Comparison of ENCODE assay signal across 17 cellular contexts in the genomic region with DNA sequence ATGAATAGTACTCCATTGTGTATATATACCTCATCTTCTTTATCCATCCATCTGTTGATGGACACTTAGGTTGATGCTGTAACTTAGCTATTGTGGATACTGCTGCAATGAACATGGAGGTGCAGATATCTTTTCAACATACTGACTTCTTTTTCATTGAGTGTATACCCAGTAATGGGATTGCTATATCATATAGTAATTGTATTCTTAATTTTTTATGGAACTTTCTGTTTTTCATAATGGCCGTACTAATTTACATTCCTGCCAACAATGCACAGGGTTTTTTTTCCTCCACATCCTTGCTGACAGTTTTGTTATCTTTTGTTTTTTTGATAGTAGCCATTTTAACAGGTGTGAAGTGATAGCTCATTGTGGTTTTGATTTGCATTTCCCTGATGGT. TPM values are rescaled to one million over a fixed set of nuclear protein-coding genes. Genes with fewer than 3 reads are reported as not detected.
DNase-seq lines count a peak whose midpoint lies in the region; ATAC-seq, FAIRE-seq and TF ChIP-seq lines count a peak whose summit lies in the region.
"Had no signal": no experiment of that assay in that cellular context is flagged by ENCODE, and none has a peak within 500 bp of the region (broad histone marks: within the 10 kb centered on the region; RNA-seq: fewer than 3 reads in every experiment).

No MANE protein-coding gene starts in this region.

- no peak for ATAC-seq in activated CD8-positive, alpha-beta T cell treated with anti-CD3 and anti-CD28 coated beads, Interleukin-2, amount 10 ng/mL, durations not matched to agents 7 days and 5 days
- no peak for ATAC-seq in HG03039 (IDR thresholded peaks at IDR 0.05; ENCODE audit: unreplicated experiment)
- ATAC-seq: PC-3 had no signal

- H2AFZ ChIP-seq in Loucy (ENCODE audit: low read length) (0 out of 2 replicates have a peak overlapping the region, but pooled peaks have one; percentile 29), astrocyte (ENCODE audit: low read depth, low read length) (no peak overlapping the region), mesenchymal stem cell (ENCODE audit: low read depth, low read length) (no peak overlapping the region)

- no peaks in the 10 kb centered on the region for H3F3A ChIP-seq in Loucy (ENCODE audit: low read depth)

- WGBS in mesenchymal stem cell: no CpG with 5 or more reads among the region's 1 CpG

- no peak overlapping the region for H2AK5ac ChIP-seq in mesenchymal stem cell (ENCODE audit: low read length, severe bottlenecking)

- H3K9me3 ChIP-seq in Loucy (ENCODE audit: insufficient read depth, low read depth, low read length) (no peaks in the 10 kb centered on the region), astrocyte (ENCODE audit: insufficient read depth, low read depth, low read length) (no peaks in the 10 kb centered on the region), mesenchymal stem cell (ENCODE audit: control insufficient read depth, low read length) (no peaks in the 10 kb centered on the region), uterus (no peaks in the 10 kb centered on the region)

- peak overlapping the region; percentile 16 for H3K27ac Mint-ChIP-seq in astrocyte (ENCODE audit: unreplicated experiment)
- H3K27ac Mint-ChIP-seq in activated CD8-positive, alpha-beta T cell treated with anti-CD3 and anti-CD28 coated beads, Interleukin-2, amount 10 ng/mL, durations not matched to agents 7 days and 5 days: no peak overlapping the region

- no peak overlapping the region for H3K18ac ChIP-seq in mesenchymal stem cell (ENCODE audit: low read depth in 1 of 2, low read length in 2 of 2)

- no peak overlapping the region for H2BK120ac ChIP-seq in mesenchymal stem cell (ENCODE audit: low read depth, low read length)

- peak; percentile 27 for DNase-seq in astrocyte (ENCODE audit: low read depth)
- DNase-seq in mesenchymal stem cell: no peak
- no peak for DNase-seq in uterus
- no peak for DNase-seq in midbrain (lab: John Stamatoyannopoulos, UW)
- DNase-seq in activated CD8-positive, alpha-beta T cell treated with anti-CD3 and anti-CD28 coated beads, Interleukin-2, amount 10 ng/mL, durations not matched to agents 7 days and 5 days: no peak
- DNase-seq: AML-193; COR-L47; DMS153; NCI-H1105 treated with DMSO at 0.1 percent for 48 hours; NCI-H187; NCI-H2171; NCI-H446; NCI-H69; NK-92 treated with Interleukin-12 subunit alpha and Interleukin-12 subunit beta, amount 100 ng/mL, for 24 hours; PC-3 had no signal

- no peak overlapping the region for H4K8ac ChIP-seq in mesenchymal stem cell (ENCODE audit: low read length)

- H3K4me3 ChIP-seq in Loucy (ENCODE audit: low read length, poor library complexity, severe bottlenecking): no peak overlapping the region
- no peak overlapping the region for H3K4me3 ChIP-seq in astrocyte (ENCODE audit: insufficient read depth, low read depth, low read length)
- no peak overlapping the region for H3K4me3 ChIP-seq in mesenchymal stem cell (ENCODE audit: insufficient read depth in 1 of 2, low read depth in 1 of 2, low read length in 2 of 2)
- H3K4me3 ChIP-seq in uterus: no peak overlapping the region

- H3K79me2 ChIP-seq in Loucy (ENCODE audit: insufficient read depth, low read length) (no peaks in the 10 kb centered on the region), astrocyte (ENCODE audit: insufficient read depth, low read length) (peaks cover 23% of the 10 kb centered on the region)

- no peaks in the 10 kb centered on the region for H4K20me1 ChIP-seq in Loucy (ENCODE audit: insufficient read depth, low read length, poor library complexity, severe bottlenecking)
- peaks cover 40% of the 10 kb centered on the region for H4K20me1 ChIP-seq in astrocyte (ENCODE audit: insufficient read depth, low read length)

- H3K79me1 ChIP-seq in mesenchymal stem cell (replicated peaks; ENCODE audit: low read length, poor library complexity, severe bottlenecking): no peaks in the 10 kb centered on the region

- no peaks in the 10 kb centered on the region for H3K27me3 ChIP-seq in Loucy (ENCODE audit: insufficient read depth, low read length, poor library complexity, severe bottlenecking)
- H3K27me3 ChIP-seq in astrocyte (ENCODE audit: insufficient read depth, low read length): no peaks in the 10 kb centered on the region
- no peaks in the 10 kb centered on the region for H3K27me3 ChIP-seq in mesenchymal stem cell (ENCODE audit: control insufficient read depth in 1 of 2, insufficient read depth in 1 of 2, low read length in 2 of 2)
- H3K27me3 ChIP-seq in uterus: no peaks in the 10 kb centered on the region

- TF ChIP-seq CTCF in Loucy (conservative IDR thresholded peaks at IDR 0.05; ENCODE audit: low read length) (no peak), astrocyte (IDR thresholded peaks at IDR 0.05; ENCODE audit: insufficient read depth, low read depth, low read length) (no peak), uterus (IDR thresholded peaks at IDR 0.05) (no peak)

- no peak overlapping the region for H4K91ac ChIP-seq in mesenchymal stem cell (ENCODE audit: low read length)

- no peaks in the 10 kb centered on the region for H3K36me3 ChIP-seq in Loucy (ENCODE audit: insufficient read depth, low read length)
- peaks cover 9% of the 10 kb centered on the region for H3K36me3 ChIP-seq in astrocyte (ENCODE audit: insufficient read depth, low read length)
- H3K36me3 ChIP-seq in mesenchymal stem cell (ENCODE audit: control insufficient read depth in 1 of 2, insufficient read depth in 2 of 2, low read depth in 1 of 2, low read length in 2 of 2): peaks cover 0 to 15% of the 10 kb centered on the region in 2 experiments
- H3K36me3 ChIP-seq in uterus: no peaks in the 10 kb centered on the region

- intact Hi-C loops in uterus (cut with DNase I; ENCODE audit: low total_unique reads): no loop called here

- H3K9ac ChIP-seq in Loucy (ENCODE audit: low read depth, low read length, poor library complexity, severe bottlenecking) (no peak overlapping the region), astrocyte (ENCODE audit: low read length) (peak overlapping the region; percentile 98), mesenchymal stem cell (ENCODE audit: low read length) (peak overlapping the region; percentile 93)

- H2BK5ac ChIP-seq in mesenchymal stem cell (ENCODE audit: low read depth, low read length, poor library complexity, severe bottlenecking): no peak overlapping the region

- no peak overlapping the region for H3K23ac ChIP-seq in mesenchymal stem cell (ENCODE audit: low read length in 2 of 2)

- no peak overlapping the region for H3K14ac ChIP-seq in mesenchymal stem cell (ENCODE audit: low read length in 2 of 2)

- FAIRE-seq in astrocyte (lab: Jason Lieb, UNC): no peak

- no peak overlapping the region for H3K4ac ChIP-seq in mesenchymal stem cell (ENCODE audit: low read depth in 1 of 2, low read length in 2 of 2)

- peak overlapping the region; percentile 81 for H3K4me3 Mint-ChIP-seq in astrocyte (ENCODE audit: unreplicated experiment)
- H3K4me3 Mint-ChIP-seq in activated CD8-positive, alpha-beta T cell treated with anti-CD3 and anti-CD28 coated beads, Interleukin-2, amount 10 ng/mL, durations not matched to agents 7 days and 5 days: no peak overlapping the region

- peak overlapping the region; percentile 33 for H3K27ac ChIP-seq in astrocyte (ENCODE audit: low read depth, low read length)
- H3K27ac ChIP-seq in mesenchymal stem cell (ENCODE audit: low read length, poor library complexity, severe bottlenecking): peak overlapping the region; percentile 66
- peak overlapping the region; percentile 99 for H3K27ac ChIP-seq in uterus

- H3K9me2 ChIP-seq in Loucy (replicated peaks; ENCODE audit: low read depth, low read length): no peaks in the 10 kb centered on the region

- H3K36me3 Mint-ChIP-seq in astrocyte (ENCODE audit: low read depth, unreplicated experiment): peaks cover 13% of the 10 kb centered on the region
- no peaks in the 10 kb centered on the region for H3K36me3 Mint-ChIP-seq in activated CD8-positive, alpha-beta T cell treated with anti-CD3 and anti-CD28 coated beads, Interleukin-2, amount 10 ng/mL, durations not matched to agents 7 days and 5 days (ENCODE audit: low read depth)

- no peaks in the 10 kb centered on the region for H3K27me3 Mint-ChIP-seq in astrocyte (ENCODE audit: low read depth, unreplicated experiment)
- peaks cover 36% of the 10 kb centered on the region for H3K27me3 Mint-ChIP-seq in activated CD8-positive, alpha-beta T cell treated with anti-CD3 and anti-CD28 coated beads, Interleukin-2, amount 10 ng/mL, durations not matched to agents 7 days and 5 days (ENCODE audit: low read depth)

- POLR2A ChIA-PET in activated CD8-positive, alpha-beta T cell treated with anti-CD3 and anti-CD28 coated beads, Interleukin-2, amount 10 ng/mL, durations not matched to agents 7 days and 5 days (lab: Charles Lee): no interaction called here

- no peak overlapping the region for H2BK12ac ChIP-seq in mesenchymal stem cell (ENCODE audit: low read length in 2 of 2)

- H3K4me1 ChIP-seq in Loucy (ENCODE audit: insufficient read depth, low read length, poor library complexity, severe bottlenecking): no peaks in the 10 kb centered on the region
- H3K4me1 ChIP-seq in astrocyte (ENCODE audit: insufficient read depth, low read length): no peaks in the 10 kb centered on the region
- H3K4me1 ChIP-seq in mesenchymal stem cell (ENCODE audit: control insufficient read depth, insufficient read depth, low read depth, low read length): no peaks in the 10 kb centered on the region
- H3K4me1 ChIP-seq in uterus: no peaks in the 10 kb centered on the region

- no peak overlapping the region for H3K4me2 ChIP-seq in Loucy (ENCODE audit: low read depth, low read length, poor library complexity, severe bottlenecking)
- H3K4me2 ChIP-seq in astrocyte (ENCODE audit: low read length): peak overlapping the region; percentile 86
- H3K4me2 ChIP-seq in mesenchymal stem cell (ENCODE audit: low read length, poor library complexity, severe bottlenecking): no peak overlapping the region

- peaks cover 10% of the 10 kb centered on the region for H3K4me1 Mint-ChIP-seq in astrocyte (ENCODE audit: low read depth, unreplicated experiment)
- peaks cover 6% of the 10 kb centered on the region for H3K4me1 Mint-ChIP-seq in activated CD8-positive, alpha-beta T cell treated with anti-CD3 and anti-CD28 coated beads, Interleukin-2, amount 10 ng/mL, durations not matched to agents 7 days and 5 days (ENCODE audit: low read depth)

- CTCF ChIA-PET in activated CD8-positive, alpha-beta T cell treated with anti-CD3 and anti-CD28 coated beads, Interleukin-2, amount 10 ng/mL, durations not matched to agents 7 days and 5 days (lab: Charles Lee): interaction anchor here (1.0 kb wide), 1 partner anchor 334 kb away, joined by 3 read pairs; no protein-coding TSS in a partner anchor

- no peak overlapping the region for H2BK15ac ChIP-seq in mesenchymal stem cell (ENCODE audit: low read depth, poor library complexity, severe bottlenecking)

- H3K9me3 Mint-ChIP-seq in astrocyte (ENCODE audit: unreplicated experiment): no peaks in the 10 kb centered on the region
- H3K9me3 Mint-ChIP-seq in activated CD8-positive, alpha-beta T cell treated with anti-CD3 and anti-CD28 coated beads, Interleukin-2, amount 10 ng/mL, durations not matched to agents 7 days and 5 days (ENCODE audit: insufficient read depth): no peaks in the 10 kb centered on the region

- no peak for TF ChIP-seq POLR2A in uterus (IDR thresholded peaks at IDR 0.05)

RNA-seq across cellular contexts. Expression of a gene that starts 5.2 kb away (rescaled TPM):
- total RNA-seq in astrocyte (1,138 and 1,253 TPM in 2 replicates), uterus (100 to 1,000 TPM; 104 to 254 (median 202) TPM)
- 252 TPM for polyA plus RNA-seq in mesenchymal stem cell (2013, experiment 1 of 2)
- 259 TPM for polyA plus RNA-seq in mesenchymal stem cell (2013, experiment 2 of 2)
- total RNA-seq in activated CD8-positive, alpha-beta T cell treated with anti-CD3 and anti-CD28 coated beads, Interleukin-2, amount 10 ng/mL, durations not matched to agents 7 days and 5 days: not detected

Comparison
In these comparisons a context has a peak if more than half of its experiments do, and no peak if none do; other contexts are left out.
1. H3K27ac ChIP-seq: peak in every context shown above with its lines; median percentile 99 in uterus; 66 in mesenchymal stem cell; 33 in astrocyte.
2. RNA of a gene that starts 5.2 kb away (total RNA-seq): 1,138 to 1,253 TPM in astrocyte and 104 to 254 TPM in uterus; not detected in activated CD8-positive, alpha-beta T cell treated with anti-CD3 and anti-CD28 coated beads, Interleukin-2, amount 10 ng/mL, durations not matched to agents 7 days and 5 days; every median in the first group is over 100 times any median in the second.